8 cellular contexts compared by ENCODE assay signal in the genomic region with DNA sequence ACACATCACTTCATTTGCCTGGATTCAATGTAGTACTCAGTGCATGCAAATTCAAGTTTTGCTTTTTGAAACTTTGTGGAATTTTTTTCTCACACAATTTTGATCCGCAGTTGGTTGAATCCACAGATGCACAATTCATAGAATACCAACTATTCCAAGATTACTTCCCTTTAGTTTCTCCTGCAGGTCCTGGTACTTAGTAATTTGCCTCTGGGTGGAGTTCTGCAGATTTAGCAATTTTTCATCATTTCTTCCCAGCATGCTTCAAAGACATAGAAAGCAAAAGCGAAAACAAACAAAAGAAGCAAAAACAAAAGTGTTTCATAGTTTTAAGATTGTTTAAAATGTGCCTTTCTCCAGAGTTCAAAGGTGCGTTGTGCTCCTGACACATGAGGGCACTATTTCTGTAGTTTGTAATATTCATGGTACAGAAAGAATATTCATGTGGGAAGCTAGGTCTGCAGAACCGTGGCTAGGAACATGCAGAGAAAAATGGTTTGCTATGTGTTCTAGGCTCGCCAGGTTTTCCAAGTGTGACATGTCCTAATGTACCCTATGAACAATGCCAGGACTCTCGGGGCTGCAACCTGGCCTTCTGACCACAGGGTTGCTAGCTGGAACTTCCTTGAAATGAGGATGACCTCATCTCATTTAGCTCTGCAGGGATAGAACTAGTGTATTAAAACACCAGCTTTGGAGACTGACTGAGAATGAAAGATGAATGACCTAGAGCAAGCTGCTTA. TPM values are rescaled to one million over a fixed set of nuclear protein-coding genes. Genes with fewer than 3 reads are reported as not detected.
A peak's percentile ranks its signal among the peaks of the same experiment; 100 is the strongest.
DNase-seq lines count a peak whose midpoint lies in the region; ATAC-seq and TF ChIP-seq lines count a peak whose summit lies in the region.

No MANE protein-coding gene starts in this region.

- ATAC-seq in GM18868 (IDR thresholded peaks at IDR 0.05; ENCODE audit: unreplicated experiment), result peak; percentile 65
- peak; percentile 57 for ATAC-seq in HG03108 (IDR thresholded peaks at IDR 0.05; ENCODE audit: unreplicated experiment)
- peak; percentile 82 for ATAC-seq in body of pancreas

- POLR2A ChIA-PET in PC-9 (lab: Charles Lee; ENCODE audit: unreplicated experiment), result interaction anchor here (0.5 to 0.6 kb wide), 3 partner anchors 36 to 482 kb away, joined by 4 to 6 read pairs (median 5); no protein-coding TSS in a partner anchor

- H3K27ac ChIP-seq in PC-9 (no peak overlapping the region), body of pancreas (peak overlapping the region in 2 of 4 donors; percentile 5 to 22)

- CTCF ChIA-PET in PC-9 (lab: Charles Lee), result interaction anchor here (1.1 to 1.2 kb wide), 2 partner anchors 81 to 88 kb away, joined by 4 to 5 read pairs; no protein-coding TSS in a partner anchor

- no peaks in the 10 kb centered on the region for H3K27me3 Mint-ChIP-seq in stimulated activated naive CD8-positive, alpha-beta T cell treated with anti-CD3 and anti-CD28 coated beads, Interleukin-15, Interleukin-2, amounts not matched to agents 100 ng/mL and 50 ng/mL, for 24 hours

- H3K27ac Mint-ChIP-seq in stimulated activated naive CD8-positive, alpha-beta T cell treated with anti-CD3 and anti-CD28 coated beads, Interleukin-15, Interleukin-2, amounts not matched to agents 100 ng/mL and 50 ng/mL, for 24 hours, result peak overlapping the region; percentile 81

- DNase-seq in CD1c-positive myeloid dendritic cell (ENCODE audit: extremely low spot score) (peak; percentile 72), PC-9 (peak; percentile 23 to 64), body of pancreas (peak; percentile 18 to 69 (median 32)), kidney glomerular epithelial cell (lab: John Stamatoyannopoulos, UW) (peak; percentile 44), NCI-H2081 (lab: John Stamatoyannopoulos, UW) (no peak)

- H3F3A ChIP-seq in PC-9 (ENCODE audit: insufficient read depth, low read depth), result no peaks in the 10 kb centered on the region

- H3K4me1 ChIP-seq in PC-9 (replicated peaks; ENCODE audit: insufficient read depth) (peaks cover 28% of the 10 kb centered on the region), body of pancreas (peaks cover 12% of the 10 kb centered on the region)

- TF ChIP-seq CTCF in PC-9 (conservative IDR thresholded peaks at IDR 0.05) (peak; percentile 33; the same call in 1 of the 2 replicates), body of pancreas (IDR thresholded peaks at IDR 0.05) (peak in 4 of 7 experiments; percentile 25 to 50 (median 40))

- no TSS peak for BruUV-seq in PC-9 (replicated peaks; lab: Mats Ljungman, UMichigan)

- no peaks in the 10 kb centered on the region for H3K9me2 ChIP-seq in PC-9 (ENCODE audit: insufficient read depth)

- peak overlapping the region; percentile 62 for H3K4me3 Mint-ChIP-seq in stimulated activated naive CD8-positive, alpha-beta T cell treated with anti-CD3 and anti-CD28 coated beads, Interleukin-15, Interleukin-2, amounts not matched to agents 100 ng/mL and 50 ng/mL, for 24 hours

- peaks cover 42% of the 10 kb centered on the region for H3K4me1 Mint-ChIP-seq in stimulated activated naive CD8-positive, alpha-beta T cell treated with anti-CD3 and anti-CD28 coated beads, Interleukin-15, Interleukin-2, amounts not matched to agents 100 ng/mL and 50 ng/mL, for 24 hours (ENCODE audit: low read depth)

- no peak overlapping the region for H2AFZ ChIP-seq in PC-9

- no peaks in the 10 kb centered on the region for H4K20me1 ChIP-seq in PC-9 (ENCODE audit: insufficient read depth)

- H3K4me2 ChIP-seq in PC-9, result peak overlapping the region; percentile 34

- no peaks in the 10 kb centered on the region for H3K79me2 ChIP-seq in PC-9 (ENCODE audit: low read depth)

- intact Hi-C loops in PC-9 (cut with micrococcal nuclease; ENCODE audit: unreplicated experiment), result loop anchor here (1.0 to 5.0 kb wide), 3 partner anchors 43 to 202 kb away; no protein-coding TSS in a partner anchor
- intact Hi-C loops in body of pancreas (cut with DNase I), result no loop called here

- no peaks in the 10 kb centered on the region for H3K36me3 ChIP-seq in PC-9 (ENCODE audit: low read depth)
- no peaks in the 10 kb centered on the region for H3K36me3 ChIP-seq in body of pancreas (replicated peaks in 1 of 2; ENCODE audit: insufficient read depth in 1 of 2, low read depth in 2 of 2)

- 18 to 27% methylated on average over 6 of the region's 6 CpGs for WGBS in body of pancreas, 2 donors

- H3K4me3 ChIP-seq in PC-9 (no peak overlapping the region), body of pancreas (no peak overlapping the region)

- H3K9me3 ChIP-seq in PC-9 (ENCODE audit: insufficient read depth, low read depth) (no peaks in the 10 kb centered on the region), body of pancreas (no peaks in the 10 kb centered on the region)

- no peak for TF ChIP-seq POLR2A in body of pancreas (IDR thresholded peaks at IDR 0.05)

- no peaks in the 10 kb centered on the region for H3K36me3 Mint-ChIP-seq in stimulated activated naive CD8-positive, alpha-beta T cell treated with anti-CD3 and anti-CD28 coated beads, Interleukin-15, Interleukin-2, amounts not matched to agents 100 ng/mL and 50 ng/mL, for 24 hours (ENCODE audit: low read depth)

- H3K27me3 ChIP-seq in PC-9 (ENCODE audit: insufficient read depth, low read depth) (peaks cover 7% of the 10 kb centered on the region; the same call in 1 of the 2 replicates), body of pancreas (no peaks in the 10 kb centered on the region)

- H3K9me3 Mint-ChIP-seq in stimulated activated naive CD8-positive, alpha-beta T cell treated with anti-CD3 and anti-CD28 coated beads, Interleukin-15, Interleukin-2, amounts not matched to agents 100 ng/mL and 50 ng/mL, for 24 hours, result peaks cover 3% of the 10 kb centered on the region

RNA-seq across cellular contexts. Expression of a gene that starts 30.0 kb away (rescaled TPM):
- total RNA-seq in PC-9 (2021), result not detected in 2 replicates
- total RNA-seq in body of pancreas, result 1 to 10 TPM; 4.7 to 5.6 TPM

RNA-seq across cellular contexts. Expression of a gene that starts 46.4 kb away (rescaled TPM):
- total RNA-seq in PC-9 (2021) (31.6 and 34.6 TPM in 2 replicates), body of pancreas (100 to 1,000 TPM in 1 of 2 donors, 10 to 100 TPM in 1; 81.1 to 100 TPM)

Comparison
In these comparisons a context has a peak if more than half of its experiments do, and no peak if none do; other contexts are left out.
1. DNase-seq: peak in CD1c-positive myeloid dendritic cell (single experiment), PC-9 (2 of 2), body of pancreas (4 of 4) and kidney glomerular epithelial cell (single experiment); none in NCI-H2081 (0 of 2).
2. Peak in every context shown above with its lines, with median percentiles within 50 percentile points of each other: ATAC-seq.